Comparison of ENCODE assay signal across 8 cellular contexts in genomic region chr6:26543953-26544352, GRCh38. TPM values are rescaled to one million over a fixed set of nuclear protein-coding genes. Genes with fewer than 3 reads are reported as not detected.
DNase-seq lines count a peak whose midpoint lies in the region; ATAC-seq and TF ChIP-seq lines count a peak whose summit lies in the region.

No MANE protein-coding gene starts in this region.

- no peak overlapping the region for H2BK5ac ChIP-seq in H9 (ENCODE audit: insufficient read length, low read length)

- no peak overlapping the region for H3K9ac ChIP-seq in H9 (ENCODE audit: extremely low read depth, insufficient read length, low read length)

- no peak overlapping the region for H3K4me3 ChIP-seq in CD4-positive, CD25-positive, alpha-beta regulatory T cell (ENCODE audit: low read depth, low read length)
- no peak overlapping the region for H3K4me3 ChIP-seq in heart right ventricle

- H2BK20ac ChIP-seq in H9 (ENCODE audit: low read depth, low read length, poor library complexity, severe bottlenecking), result no peak overlapping the region

- peak; percentile 54 for TF ChIP-seq CTCF in H9 (conservative IDR thresholded peaks at IDR 0.05)
- TF ChIP-seq CTCF in heart right ventricle (IDR thresholded peaks at IDR 0.05), result peak in 3 of 9 donors; percentile 8 to 46 (median 28)

- H3K23me2 ChIP-seq in H9 (ENCODE audit: insufficient read length, low read depth, low read length, poor library complexity, severe bottlenecking), result peaks cover under 1% of the 10 kb centered on the region

- peaks cover 26% of the 10 kb centered on the region for H3K4me1 ChIP-seq in CD4-positive, CD25-positive, alpha-beta regulatory T cell (ENCODE audit: control insufficient read depth, insufficient read depth, low read length, poor library complexity, severe bottlenecking)
- H3K4me1 ChIP-seq in H9 (ENCODE audit: insufficient read depth, low read length), result no peaks in the 10 kb centered on the region
- peaks cover 3 to 18% (median 9%) of the 10 kb centered on the region in 9 donors for H3K4me1 ChIP-seq in heart right ventricle

- peak overlapping the region in 2 of 4 donors; percentile 5 to 70 for H3K4me3 Mint-ChIP-seq in CD4-positive, CD25-positive, alpha-beta regulatory T cell
- H3K4me3 Mint-ChIP-seq in H9, result peak overlapping the region in 1 of 2 experiments; percentile 30; a peak in 2 of 5 replicates
- no peak overlapping the region for H3K4me3 Mint-ChIP-seq in activated T-helper 17 cell treated with anti-CD3 and anti-CD28 coated beads, Interleukin-2, amount 50 U/mL, for 72 hours
- no peak overlapping the region for H3K4me3 Mint-ChIP-seq in activated CD4-positive, alpha-beta memory T cell treated with anti-CD3 and anti-CD28 coated beads for 36 hours

- no peaks in the 10 kb centered on the region for H3K79me1 ChIP-seq in H9 (ENCODE audit: insufficient read depth, low read depth, low read length, poor library complexity, severe bottlenecking)

- H3T11ph ChIP-seq in H9 (ENCODE audit: low read length), result no peak overlapping the region

- intact Hi-C loops in activated CD4-positive, alpha-beta memory T cell treated with anti-CD3 and anti-CD28 coated beads for 36 hours (cut with micrococcal nuclease), result no loop called here
- intact Hi-C loops in heart right ventricle (cut with DNase I), result no loop called here

- H3K23ac ChIP-seq in H9 (ENCODE audit: insufficient read length, low read depth, low read length), result no peak overlapping the region

- no peak overlapping the region for H2BK12ac ChIP-seq in H9 (ENCODE audit: insufficient read length, low read depth, low read length)

- no peak overlapping the region for H2AK5ac ChIP-seq in H9 (ENCODE audit: insufficient read length, low read length)

- DNase-seq in CD4-positive, CD25-positive, alpha-beta regulatory T cell, result peak in 2 of 3 donors; percentile 25 to 46
- DNase-seq in H9 (no peak), left lobe of liver (ENCODE audit: low spot score) (no peak), heart right ventricle (no peak)
- DNase-seq in activated CD4-positive, alpha-beta memory T cell treated with anti-CD3 and anti-CD28 coated beads for 36 hours, result no peak

- H3K56ac ChIP-seq in H9 (ENCODE audit: insufficient read length, low read depth, low read length), result no peak overlapping the region

- H3K27me3 ChIP-seq in CD4-positive, CD25-positive, alpha-beta regulatory T cell (ENCODE audit: control insufficient read depth, insufficient read depth, low read length), result no peaks in the 10 kb centered on the region
- H3K27me3 ChIP-seq in H9 (ENCODE audit: insufficient read depth, low read length) (no peaks in the 10 kb centered on the region), heart right ventricle (no peaks in the 10 kb centered on the region)

- H3K4me2 ChIP-seq in H9 (ENCODE audit: insufficient read depth, insufficient read length, low read length), result no peak overlapping the region

- H3K36me3 Mint-ChIP-seq in CD4-positive, CD25-positive, alpha-beta regulatory T cell, result peaks cover 37% of the 10 kb centered on the region
- peaks cover 8 to 48% (median 48%) of the 10 kb centered on the region in 3 experiments; a peak in 6 of 7 replicates for H3K36me3 Mint-ChIP-seq in H9 (ENCODE audit: insufficient read depth in 1 of 3, low read depth in 3 of 3)
- peaks cover 81% of the 10 kb centered on the region for H3K36me3 Mint-ChIP-seq in activated T-helper 17 cell treated with anti-CD3 and anti-CD28 coated beads, Interleukin-2, amount 50 U/mL, for 72 hours (ENCODE audit: low read depth)
- peaks cover 37% of the 10 kb centered on the region for H3K36me3 Mint-ChIP-seq in activated CD4-positive, alpha-beta memory T cell treated with anti-CD3 and anti-CD28 coated beads for 36 hours

- no peak overlapping the region for H3K4ac ChIP-seq in H9 (ENCODE audit: low read depth, low read length)

- H2BK120ac ChIP-seq in H9 (ENCODE audit: low read depth, low read length, poor library complexity, severe bottlenecking), result no peak overlapping the region

- no peaks in the 10 kb centered on the region; the same call in 1 of the 2 replicates for H3K79me2 ChIP-seq in H9 (ENCODE audit: insufficient read depth, low read length)

- H3K9me3 ChIP-seq in CD4-positive, CD25-positive, alpha-beta regulatory T cell (ENCODE audit: control insufficient read depth in 2 of 2, low read length in 2 of 2), result no peaks in the 10 kb centered on the region
- no peaks in the 10 kb centered on the region for H3K9me3 ChIP-seq in H9 (ENCODE audit: control insufficient read depth, low read depth, low read length)
- no peaks in the 10 kb centered on the region for H3K9me3 ChIP-seq in heart right ventricle

- H4K5ac ChIP-seq in H9 (ENCODE audit: insufficient read length, low read depth, low read length), result no peak overlapping the region

- no peak overlapping the region for H2AFZ ChIP-seq in H9 (ENCODE audit: low read length)

- H3K27me3 Mint-ChIP-seq in CD4-positive, CD25-positive, alpha-beta regulatory T cell, result no peaks in the 10 kb centered on the region
- no peaks in the 10 kb centered on the region for H3K27me3 Mint-ChIP-seq in H9 (ENCODE audit: low read depth)
- no peaks in the 10 kb centered on the region for H3K27me3 Mint-ChIP-seq in activated T-helper 17 cell treated with anti-CD3 and anti-CD28 coated beads, Interleukin-2, amount 50 U/mL, for 72 hours
- H3K27me3 Mint-ChIP-seq in activated CD4-positive, alpha-beta memory T cell treated with anti-CD3 and anti-CD28 coated beads for 36 hours, result no peaks in the 10 kb centered on the region

- H3K27ac Mint-ChIP-seq in CD4-positive, CD25-positive, alpha-beta regulatory T cell, result peak overlapping the region in 1 of 3 donors; percentile 41
- H3K27ac Mint-ChIP-seq in H9, result peak overlapping the region in 1 of 3 experiments; percentile 72; a peak in 1 of 7 replicates
- no peak overlapping the region for H3K27ac Mint-ChIP-seq in activated T-helper 17 cell treated with anti-CD3 and anti-CD28 coated beads, Interleukin-2, amount 50 U/mL, for 72 hours
- H3K27ac Mint-ChIP-seq in activated CD4-positive, alpha-beta memory T cell treated with anti-CD3 and anti-CD28 coated beads for 36 hours, result no peak overlapping the region

- H3K36me3 ChIP-seq in CD4-positive, CD25-positive, alpha-beta regulatory T cell (ENCODE audit: control insufficient read depth, insufficient read depth, low read length), result peaks cover 29% of the 10 kb centered on the region
- H3K36me3 ChIP-seq in heart right ventricle, result peaks cover 0 to 55% (median 9%) of the 10 kb centered on the region in 9 donors

- H4K8ac ChIP-seq in H9 (replicated peaks; ENCODE audit: insufficient read length, low read depth, low read length), result no peak overlapping the region

- ATAC-seq in CD4-positive, CD25-positive, alpha-beta regulatory T cell (ENCODE audit: low read depth in 2 of 2), result peak; percentile 37 to 71
- ATAC-seq in activated T-helper 17 cell treated with anti-CD3 and anti-CD28 coated beads, Interleukin-2, amount 50 U/mL, for 72 hours (replicated peaks), result peak; percentile 40
- ATAC-seq in left lobe of liver (peak; percentile 37), GM21390 (IDR thresholded peaks at IDR 0.05; ENCODE audit: unreplicated experiment) (no peak), GM21447 (IDR thresholded peaks at IDR 0.05; ENCODE audit: unreplicated experiment) (no peak), heart right ventricle (no peak)

- POLR2A ChIA-PET in activated CD4-positive, alpha-beta memory T cell treated with anti-CD3 and anti-CD28 coated beads for 36 hours (lab: Charles Lee), result no interaction called here

- H2BK15ac ChIP-seq in H9 (ENCODE audit: low read depth, low read length), result no peak overlapping the region

- no peaks in the 10 kb centered on the region for H4K20me1 ChIP-seq in H9 (ENCODE audit: control insufficient read depth, insufficient read depth, insufficient read length)

- no peak overlapping the region for H3K27ac ChIP-seq in CD4-positive, CD25-positive, alpha-beta regulatory T cell (ENCODE audit: insufficient read depth, low read length, poor library complexity, severe bottlenecking)
- H3K27ac ChIP-seq in H9 (ENCODE audit: insufficient read length, low read depth, low read length), result no peak overlapping the region
- no peak overlapping the region for H3K27ac ChIP-seq in heart right ventricle

- H4K91ac ChIP-seq in H9 (ENCODE audit: insufficient read length, low read depth, low read length), result no peak overlapping the region

- CTCF ChIA-PET in activated CD4-positive, alpha-beta memory T cell treated with anti-CD3 and anti-CD28 coated beads for 36 hours (lab: Charles Lee), result no interaction called here

- H3K9me3 Mint-ChIP-seq in CD4-positive, CD25-positive, alpha-beta regulatory T cell, result peaks cover 0 to 2% (median 0%) of the 10 kb centered on the region in 7 donors
- no peaks in the 10 kb centered on the region; a peak in 1 of 5 replicates for H3K9me3 Mint-ChIP-seq in H9
- H3K9me3 Mint-ChIP-seq in activated T-helper 17 cell treated with anti-CD3 and anti-CD28 coated beads, Interleukin-2, amount 50 U/mL, for 72 hours, result no peaks in the 10 kb centered on the region
- no peaks in the 10 kb centered on the region for H3K9me3 Mint-ChIP-seq in activated CD4-positive, alpha-beta memory T cell treated with anti-CD3 and anti-CD28 coated beads for 36 hours

- H3K4me1 Mint-ChIP-seq in CD4-positive, CD25-positive, alpha-beta regulatory T cell, result peaks cover 11 to 43% (median 41%) of the 10 kb centered on the region in 4 donors
- peaks cover 10 to 15% of the 10 kb centered on the region in 2 experiments for H3K4me1 Mint-ChIP-seq in H9
- peaks cover 30% of the 10 kb centered on the region for H3K4me1 Mint-ChIP-seq in activated T-helper 17 cell treated with anti-CD3 and anti-CD28 coated beads, Interleukin-2, amount 50 U/mL, for 72 hours
- peaks cover 44% of the 10 kb centered on the region for H3K4me1 Mint-ChIP-seq in activated CD4-positive, alpha-beta memory T cell treated with anti-CD3 and anti-CD28 coated beads for 36 hours (ENCODE audit: low read depth)

- H3K18ac ChIP-seq in H9 (ENCODE audit: insufficient read length, low read depth, low read length), result no peak overlapping the region

- no peak overlapping the region for H3K14ac ChIP-seq in H9 (ENCODE audit: insufficient read depth, low read length)

RNA-seq across cellular contexts. Expression of gene HMGN4, which starts 5.8 kb away (rescaled TPM):
- total RNA-seq in CD4-positive, CD25-positive, alpha-beta regulatory T cell, result 59.5 TPM
- polyA plus RNA-seq in CD4-positive, CD25-positive, alpha-beta regulatory T cell, result 100 to 1,000 TPM; 177 to 214 (median 197) TPM
- 50.4 and 54.7 TPM in 2 replicates for total RNA-seq in H9 (2021)
- total RNA-seq in activated T-helper 17 cell treated with anti-CD3 and anti-CD28 coated beads, Interleukin-2, amount 50 U/mL, for 72 hours, result 10 to 100 TPM; 84.3 to 90.3 TPM
- total RNA-seq in left lobe of liver, result 4.7 TPM
- 10 to 100 TPM; 93.2 to 96.0 TPM for total RNA-seq in activated CD4-positive, alpha-beta memory T cell treated with anti-CD3 and anti-CD28 coated beads for 36 hours
- 10 to 100 TPM; 22.8 to 35.0 (median 29.8) TPM for total RNA-seq in heart right ventricle
- polyA plus RNA-seq in heart right ventricle, result 10 to 100 TPM in 1 of 2 donors, 1 to 10 TPM in 1; 8.2 to 31.4 TPM

RNA-seq across cellular contexts. Expression of gene BTN1A1, which starts 43.9 kb away (rescaled TPM):
- not detected for total RNA-seq in CD4-positive, CD25-positive, alpha-beta regulatory T cell
- under 1 TPM in 1 of 4 donors, not detected in 3; 0.33 TPM for polyA plus RNA-seq in CD4-positive, CD25-positive, alpha-beta regulatory T cell
- total RNA-seq in H9 (2021) (0.15 and 0.18 TPM in 2 replicates), left lobe of liver (not detected), heart right ventricle (not detected)
- total RNA-seq in activated T-helper 17 cell treated with anti-CD3 and anti-CD28 coated beads, Interleukin-2, amount 50 U/mL, for 72 hours, result under 1 TPM in 1 of 2 donors, not detected in 1; 0.21 TPM
- not detected for total RNA-seq in activated CD4-positive, alpha-beta memory T cell treated with anti-CD3 and anti-CD28 coated beads for 36 hours
- polyA plus RNA-seq in heart right ventricle, result not detected

RNA-seq across cellular contexts. Expression of gene ABT1, which starts 52.8 kb away (rescaled TPM):
- total RNA-seq in CD4-positive, CD25-positive, alpha-beta regulatory T cell, result 29.4 TPM
- 10 to 100 TPM; 53.7 to 64.0 (median 57.9) TPM for polyA plus RNA-seq in CD4-positive, CD25-positive, alpha-beta regulatory T cell
- total RNA-seq in H9 (2021) (26.4 and 27.3 TPM in 2 replicates), left lobe of liver (7.3 TPM), heart right ventricle (10 to 100 TPM in 1 of 10 donors, 1 to 10 TPM in 9; 5.8 to 10.2 (median 7.4) TPM)
- 10 to 100 TPM; 24.5 to 30.0 TPM for total RNA-seq in activated T-helper 17 cell treated with anti-CD3 and anti-CD28 coated beads, Interleukin-2, amount 50 U/mL, for 72 hours
- total RNA-seq in activated CD4-positive, alpha-beta memory T cell treated with anti-CD3 and anti-CD28 coated beads for 36 hours, result 10 to 100 TPM; 22.6 to 22.7 TPM
- polyA plus RNA-seq in heart right ventricle, result 10 to 100 TPM in 1 of 2 donors, 1 to 10 TPM in 1; 6.6 to 11.7 TPM

Comparison
In these comparisons a context has a peak if more than half of its experiments do, and no peak if none do; other contexts are left out.
1. ATAC-seq: peak in CD4-positive, CD25-positive, alpha-beta regulatory T cell (2 of 2), activated T-helper 17 cell treated with anti-CD3 and anti-CD28 coated beads, Interleukin-2, amount 50 U/mL, for 72 hours (single experiment) and left lobe of liver (single experiment); none in GM21390 (single experiment), GM21447 (single experiment) and heart right ventricle (0 of 8).
2. DNase-seq: peak in CD4-positive, CD25-positive, alpha-beta regulatory T cell (2 of 3); none in H9 (single experiment), left lobe of liver (single experiment), activated CD4-positive, alpha-beta memory T cell treated with anti-CD3 and anti-CD28 coated beads for 36 hours (single experiment) and heart right ventricle (0 of 2).